ENCODE assay signal across 7 cellular contexts in the genomic region with DNA sequence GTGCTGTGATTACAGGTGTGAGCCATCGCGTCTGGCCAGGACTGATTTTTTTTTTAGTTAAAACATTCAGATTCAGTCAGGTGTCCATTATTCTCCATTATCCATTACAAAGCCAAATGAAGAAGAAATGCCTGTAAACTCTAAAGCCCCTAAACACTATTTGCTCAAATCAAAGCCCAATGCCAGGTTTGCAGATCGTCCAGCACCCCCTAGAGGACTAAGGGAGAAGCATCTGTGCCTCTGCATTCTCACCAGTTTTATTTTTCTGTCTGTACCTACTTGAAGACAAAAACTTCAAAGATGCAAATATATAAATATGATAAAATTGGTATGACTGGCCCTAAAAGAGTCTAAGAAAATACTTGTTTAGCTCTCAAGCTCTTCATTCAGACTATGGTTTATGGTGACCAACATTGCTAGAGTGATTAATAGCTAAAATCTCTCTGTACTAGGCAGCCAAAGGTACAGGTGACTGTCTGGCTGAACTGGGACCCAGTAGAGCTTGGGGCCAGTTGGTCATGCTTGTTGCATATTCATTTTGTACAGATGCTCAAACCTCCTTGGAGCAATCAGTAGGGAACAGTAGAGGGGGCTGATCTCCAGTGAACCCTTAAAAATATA.
DNase-seq lines count a peak whose midpoint lies in the region; ATAC-seq and TF ChIP-seq lines count a peak whose summit lies in the region.

No MANE protein-coding gene starts in this region.

- 61% methylated on average over 3 of the region's 3 CpGs for WGBS in SK-N-SH (ENCODE audit: low lambda C conversion rate)
- WGBS in sigmoid colon, 2 donors, result 64 to 66% methylated on average over 3 of the region's 3 CpGs

- DNase-seq in DMS53 treated with DMSO at 0.1 percent for 48 hours (lab: John Stamatoyannopoulos, UW; ENCODE audit: unreplicated experiment), result peak; percentile 30
- no peak for DNase-seq in HFF-Myc (ENCODE audit: extremely low read depth, low read depth)
- no peak for DNase-seq in SK-N-SH
- peak; percentile 41 to 71 for DNase-seq in fibroblast of lung (ENCODE audit: low read depth in 2 of 2)
- DNase-seq in sigmoid colon, result no peak

- H3K4me2 ChIP-seq in SK-N-SH, result no peak overlapping the region
- no peak overlapping the region for H3K4me2 ChIP-seq in fibroblast of lung (ENCODE audit: extremely low read depth, insufficient read depth, low read length)

- H3K79me2 ChIP-seq in SK-N-SH (ENCODE audit: insufficient read depth) (no peaks in the 10 kb centered on the region), fibroblast of lung (ENCODE audit: control insufficient read depth, insufficient read depth, low read length) (no peaks in the 10 kb centered on the region)

- TF ChIP-seq CTCF in HFF-Myc (IDR thresholded peaks at IDR 0.05; ENCODE audit: low read depth, low read length, missing control alignments), result peak; percentile 86
- TF ChIP-seq CTCF in SK-N-SH (IDR thresholded peaks at IDR 0.05), result peak; percentile 93
- peak; percentile 89 to 97 for TF ChIP-seq CTCF in fibroblast of lung (conservative IDR thresholded peaks at IDR 0.05 in 1 of 2, IDR thresholded peaks at IDR 0.05 in 1 of 2; ENCODE audit: low read depth in 1 of 2, low read length in 2 of 2)
- peak; percentile 25 to 70 (median 64) for TF ChIP-seq CTCF in sigmoid colon (IDR thresholded peaks at IDR 0.05)

- no peaks in the 10 kb centered on the region for H3K27me3 ChIP-seq in SK-N-SH (ENCODE audit: insufficient read depth)
- no peaks in the 10 kb centered on the region for H3K27me3 ChIP-seq in fibroblast of lung (ENCODE audit: control insufficient read depth, insufficient read depth, low read length)
- no peaks in the 10 kb centered on the region for H3K27me3 ChIP-seq in sigmoid colon

- H3K9me3 ChIP-seq in SK-N-SH (no peaks in the 10 kb centered on the region), fibroblast of lung (ENCODE audit: control insufficient read depth, insufficient read depth, low read depth, low read length) (no peaks in the 10 kb centered on the region), sigmoid colon (no peaks in the 10 kb centered on the region)

- TF ChIP-seq RAD21 in SK-N-SH (IDR thresholded peaks at IDR 0.05; ENCODE audit: low read length), result peak; percentile 87

- CTCF ChIA-PET in SK-N-SH (lab: Yijun Ruan, JAX), result interaction anchor here (0.7 to 4.0 kb wide), 22 partner anchors 9 to 437 kb away, joined by 3 to 23 read pairs (median 4); a partner anchor contains a TSS

- intact Hi-C loops in sigmoid colon (cut with DNase I), result loop anchor here (2.0 to 5.0 kb wide), 2 partner anchors 35 to 71 kb away; no protein-coding TSS in a partner anchor

- H3K4me3 ChIP-seq in HFF-Myc (replicated peaks; ENCODE audit: low read depth, low read length) (no peak overlapping the region), SK-N-SH (ENCODE audit: low read depth in 2 of 2, low read length in 1 of 2) (no peak overlapping the region), fibroblast of lung (replicated peaks in 1 of 4; ENCODE audit: control extremely low read depth in 1 of 4, insufficient read depth in 1 of 4, low read depth in 3 of 4, low read length in 4 of 4) (no peak overlapping the region), sigmoid colon (no peak overlapping the region)

- H3K36me3 ChIP-seq in SK-N-SH (replicated peaks in 1 of 2; ENCODE audit: control insufficient read depth in 1 of 2, insufficient read depth in 2 of 2, low read length in 1 of 2) (peaks cover 0 to 3% of the 10 kb centered on the region in 2 experiments), fibroblast of lung (ENCODE audit: control insufficient read depth, insufficient read depth, low read length) (no peaks in the 10 kb centered on the region), sigmoid colon (peaks cover 16 to 80% (median 46%) of the 10 kb centered on the region in 4 donors)

- POLR2A ChIA-PET in SK-N-SH (lab: Yijun Ruan, JAX), result no interaction called here

- no peaks in the 10 kb centered on the region for H4K20me1 ChIP-seq in SK-N-SH (ENCODE audit: insufficient read depth)
- no peaks in the 10 kb centered on the region for H4K20me1 ChIP-seq in fibroblast of lung (ENCODE audit: control insufficient read depth, extremely low read depth, insufficient read depth, low read length)

- TF ChIP-seq POLR2A in sigmoid colon (IDR thresholded peaks at IDR 0.05) (no peak), GM18505 (IDR thresholded peaks at IDR 0.05; ENCODE audit: borderline replicate concordance, extremely low read depth, insufficient read depth, insufficient read length) (no peak)

- peak overlapping the region in 1 of 2 experiments; percentile 36; a peak in 1 of 4 replicates for H3K27ac ChIP-seq in SK-N-SH (ENCODE audit: low read depth in 2 of 2, low read length in 1 of 2)
- no peak overlapping the region for H3K27ac ChIP-seq in fibroblast of lung (ENCODE audit: insufficient read depth, low read length)
- peak overlapping the region; percentile 78 to 94 (median 85) for H3K27ac ChIP-seq in sigmoid colon

- no peak overlapping the region for H3K9ac ChIP-seq in SK-N-SH
- no peak overlapping the region for H3K9ac ChIP-seq in fibroblast of lung (ENCODE audit: insufficient read depth, low read length)

- H3F3A ChIP-seq in SK-N-SH (replicated peaks; ENCODE audit: insufficient read depth), result peaks cover 16% of the 10 kb centered on the region

- H3K4me1 ChIP-seq in SK-N-SH (ENCODE audit: control insufficient read depth in 1 of 2, insufficient read depth in 2 of 2, low read depth in 1 of 2, low read length in 1 of 2) (peaks cover 46 to 56% of the 10 kb centered on the region in 2 experiments), fibroblast of lung (ENCODE audit: control insufficient read depth, extremely low read depth, insufficient read depth, low read length) (peaks cover 30% of the 10 kb centered on the region), sigmoid colon (peaks cover 0 to 100% (median 98%) of the 10 kb centered on the region in 4 donors)

- H2AFZ ChIP-seq in SK-N-SH (ENCODE audit: low read depth), result no peak overlapping the region
- H2AFZ ChIP-seq in fibroblast of lung (ENCODE audit: low read length), result no peak overlapping the region

- H3K9me2 ChIP-seq in SK-N-SH, result no peaks in the 10 kb centered on the region

- ATAC-seq in GM18505 (IDR thresholded peaks at IDR 0.05; ENCODE audit: unreplicated experiment) (no peak), GM18517 (IDR thresholded peaks at IDR 0.05; ENCODE audit: unreplicated experiment) (no peak)

- TF ChIP-seq EP300 in SK-N-SH (IDR thresholded peaks at IDR 0.05; ENCODE audit: borderline replicate concordance in 1 of 2, low read depth in 1 of 2, low read length in 1 of 2) (no peak), sigmoid colon (IDR thresholded peaks at IDR 0.05) (no peak)

TF ChIP-seq in SK-N-SH, 30 proteins besides CTCF, POLR2A, EP300 and RAD21:
- TF ChIP-seq, protein P1, sequence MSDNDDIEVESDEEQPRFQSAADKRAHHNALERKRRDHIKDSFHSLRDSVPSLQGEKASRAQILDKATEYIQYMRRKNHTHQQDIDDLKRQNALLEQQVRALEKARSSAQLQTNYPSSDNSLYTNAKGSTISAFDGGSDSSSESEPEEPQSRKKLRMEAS (IDR thresholded peaks at IDR 0.05; ENCODE audit: low read depth), result 0 out of 2 replicates have a peak, but pooled peaks have one; percentile 22
- TF ChIP-seq POLR2AphosphoS5 (IDR thresholded peaks at IDR 0.05; ENCODE audit: low read depth, low read length) (no peak), SMC3 (IDR thresholded peaks at IDR 0.05; ENCODE audit: low read depth, low read length) (peak; percentile 87), SIN3A (IDR thresholded peaks at IDR 0.05; ENCODE audit: borderline replicate concordance, low read depth, low read length) (no peak)

Comparison
In these comparisons a context has a peak if more than half of its experiments do, and no peak if none do; other contexts are left out.
1. DNase-seq: peak in DMS53 treated with DMSO at 0.1 percent for 48 hours (single experiment) and fibroblast of lung (2 of 2); none in HFF-Myc (single experiment), SK-N-SH (single experiment) and sigmoid colon (single experiment).
2. Peak in every context shown above with its lines, with median percentiles within 50 percentile points of each other: CTCF ChIP-seq.